8 cellular contexts compared by ENCODE assay signal in the genomic region with DNA sequence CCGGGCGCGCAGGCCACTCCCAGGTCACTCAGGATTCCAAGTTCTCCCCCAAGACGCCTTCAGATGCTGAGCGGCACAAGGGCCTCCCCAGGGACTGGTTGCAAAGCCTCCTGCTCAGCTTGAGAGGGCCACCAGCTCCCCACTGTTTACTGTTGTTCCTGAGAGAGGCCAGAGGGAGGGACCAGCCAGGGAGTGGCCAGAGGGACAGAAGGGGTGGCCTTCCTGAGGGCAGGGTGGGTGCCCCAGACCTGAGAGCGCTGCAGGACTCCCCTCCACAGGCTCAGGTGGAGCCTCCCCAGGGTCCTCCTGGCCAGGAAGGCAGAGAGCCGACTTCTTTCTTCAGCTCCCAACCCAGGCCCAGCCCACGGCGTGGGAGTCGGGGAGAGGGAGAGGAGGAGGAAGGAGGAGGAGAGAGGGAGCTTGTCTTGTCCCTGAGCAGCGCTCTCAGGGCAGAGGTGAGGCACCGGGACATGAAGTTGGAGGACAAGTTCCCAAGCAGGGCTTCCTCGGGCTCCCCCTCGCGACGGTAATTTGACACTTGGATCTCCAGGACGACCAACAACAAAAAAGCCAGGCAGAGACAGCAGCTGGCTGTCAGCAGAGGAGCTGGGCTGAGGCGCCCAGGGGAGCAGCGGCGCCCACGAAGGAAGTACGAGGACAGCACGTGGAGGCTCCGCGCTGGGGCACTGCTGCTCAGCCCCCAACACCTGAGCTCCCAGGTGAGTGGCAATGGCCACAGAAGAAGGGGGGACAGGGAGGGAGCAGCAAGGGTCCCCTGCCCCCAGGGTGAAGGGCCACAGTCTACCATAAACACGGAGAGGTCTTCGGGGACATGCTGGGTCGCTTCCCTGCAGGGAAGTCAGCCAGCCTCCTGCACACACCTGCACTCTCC. TPM values are rescaled to one million over a fixed set of nuclear protein-coding genes. Genes with fewer than 3 reads are reported as not detected.
DNase-seq lines count a peak whose midpoint lies in the region; ATAC-seq, FAIRE-seq and TF ChIP-seq lines count a peak whose summit lies in the region.

No MANE protein-coding gene starts in this region.

- H3K36me3 ChIP-seq in RWPE2 (ENCODE audit: low read depth) (peaks cover 21% of the 10 kb centered on the region; the same call in 1 of the 2 replicates), ovary (no peaks in the 10 kb centered on the region)

- H3K9me3 ChIP-seq in RWPE2 (ENCODE audit: severe bottlenecking): no peaks in the 10 kb centered on the region
- no peaks in the 10 kb centered on the region for H3K9me3 ChIP-seq in ovary

- peak; percentile 69 for DNase-seq in DMS79 (lab: John Stamatoyannopoulos, UW)
- peak; percentile 93 for DNase-seq in M059J (ENCODE audit: low read depth)
- no peak for DNase-seq in RWPE2 (ENCODE audit: low spot score)
- DNase-seq in activated naive CD8-positive, alpha-beta T cell treated with anti-CD3 and anti-CD28 coated beads, Interleukin-2, amount 50 U/mL, for 24 hours: peak; percentile 48
- peak; percentile 89 for DNase-seq in glutamatergic neuron
- DNase-seq in ovary: peak; percentile 88 to 94 (median 89)
- DNase-seq in urothelium cell line (ENCODE audit: low spot score): peak; percentile 97

- peaks cover 3% of the 10 kb centered on the region for H3K4me1 Mint-ChIP-seq in activated naive CD8-positive, alpha-beta T cell treated with anti-CD3 and anti-CD28 coated beads, Interleukin-2, amount 50 U/mL, for 24 hours
- H3K4me1 Mint-ChIP-seq in glutamatergic neuron (ENCODE audit: low read depth, unreplicated experiment): peaks cover 22% of the 10 kb centered on the region

- H3K36me3 Mint-ChIP-seq in activated naive CD8-positive, alpha-beta T cell treated with anti-CD3 and anti-CD28 coated beads, Interleukin-2, amount 50 U/mL, for 24 hours (ENCODE audit: low read depth): no peaks in the 10 kb centered on the region
- H3K36me3 Mint-ChIP-seq in glutamatergic neuron (ENCODE audit: unreplicated experiment): no peaks in the 10 kb centered on the region

- H3K4me3 ChIP-seq in RWPE2 (ENCODE audit: severe bottlenecking) (no peak overlapping the region), ovary (peak overlapping the region; percentile 1)

- intact Hi-C loops in ovary (cut with DNase I): loop anchor here in 3 of 4 donors (2.0 to 5.0 kb wide), 2 partner anchors 43 to 114 kb away; no protein-coding TSS in a partner anchor

- H3K27ac ChIP-seq in RWPE2 (ENCODE audit: poor library complexity, severe bottlenecking): peak overlapping the region; percentile 34
- peak overlapping the region; percentile 49 to 80 for H3K27ac ChIP-seq in ovary

- no peak for TF ChIP-seq EP300 in ovary (IDR thresholded peaks at IDR 0.05)

- H3K27ac Mint-ChIP-seq in activated naive CD8-positive, alpha-beta T cell treated with anti-CD3 and anti-CD28 coated beads, Interleukin-2, amount 50 U/mL, for 24 hours: no peak overlapping the region
- peak overlapping the region; percentile 89 for H3K27ac Mint-ChIP-seq in glutamatergic neuron (ENCODE audit: unreplicated experiment)

- H3K4me1 ChIP-seq in RWPE2 (ENCODE audit: insufficient read depth, poor library complexity, severe bottlenecking): peaks cover 3% of the 10 kb centered on the region
- H3K4me1 ChIP-seq in ovary (ENCODE audit: insufficient read depth): peaks cover 8% of the 10 kb centered on the region

- no peak for TF ChIP-seq POLR2A in ovary (IDR thresholded peaks at IDR 0.05)

- ATAC-seq in RWPE2 (ENCODE audit: low read depth) (peak; percentile 83), GM21390 (IDR thresholded peaks at IDR 0.05; ENCODE audit: unreplicated experiment) (no peak)
- ATAC-seq in activated naive CD8-positive, alpha-beta T cell treated with anti-CD3 and anti-CD28 coated beads, Interleukin-2, amount 50 U/mL, for 24 hours: peak; percentile 25

- no peak overlapping the region for H3K4me3 Mint-ChIP-seq in activated naive CD8-positive, alpha-beta T cell treated with anti-CD3 and anti-CD28 coated beads, Interleukin-2, amount 50 U/mL, for 24 hours
- H3K4me3 Mint-ChIP-seq in glutamatergic neuron (ENCODE audit: unreplicated experiment): peak overlapping the region; percentile 76

- peak; percentile 59 for TF ChIP-seq CTCF in RWPE2 (IDR thresholded peaks at IDR 0.05; ENCODE audit: poor library complexity, severe bottlenecking)
- TF ChIP-seq CTCF in glutamatergic neuron (IDR thresholded peaks at IDR 0.05; ENCODE audit: partially characterized antibody, unreplicated experiment): no peak
- peak; percentile 40 to 54 (median 41) for TF ChIP-seq CTCF in ovary (IDR thresholded peaks at IDR 0.05)

- H3K27me3 Mint-ChIP-seq in activated naive CD8-positive, alpha-beta T cell treated with anti-CD3 and anti-CD28 coated beads, Interleukin-2, amount 50 U/mL, for 24 hours: no peaks in the 10 kb centered on the region
- peaks cover 4% of the 10 kb centered on the region for H3K27me3 Mint-ChIP-seq in glutamatergic neuron (ENCODE audit: unreplicated experiment)

- FAIRE-seq in urothelium cell line (lab: Jason Lieb, UNC): peak; percentile 94

- no peaks in the 10 kb centered on the region for H3K9me3 Mint-ChIP-seq in activated naive CD8-positive, alpha-beta T cell treated with anti-CD3 and anti-CD28 coated beads, Interleukin-2, amount 50 U/mL, for 24 hours
- no peaks in the 10 kb centered on the region for H3K9me3 Mint-ChIP-seq in glutamatergic neuron (ENCODE audit: unreplicated experiment)

- 5 to 6% (median 5%) methylated on average over 28 of the region's 28 CpGs for whole genome bisulfite sequencing in ovary, 3 donors

- no peaks in the 10 kb centered on the region for H3K27me3 ChIP-seq in RWPE2 (ENCODE audit: insufficient read depth, poor library complexity, severe bottlenecking)
- H3K27me3 ChIP-seq in ovary: no peaks in the 10 kb centered on the region

RNA-seq across cellular contexts. Expression of a gene that starts 0.5 kb away (rescaled TPM):
- not detected in 2 replicates for total RNA-seq in M059J (2014; rRNA removed; shearing (Covaris generic))
- total RNA-seq in glutamatergic neuron (ENCODE audit: unreplicated experiment): 0.20 TPM
- total RNA-seq in ovary: 1 to 10 TPM in 5 of 7 donors, under 1 TPM in 2; 0.51 to 7.9 (median 1.7) TPM
- polyA plus RNA-seq in ovary: under 1 TPM; 0.52 to 0.64 TPM

RNA-seq across cellular contexts. Expression of a gene that starts 33.2 kb away (rescaled TPM):
- total RNA-seq in M059J (2014; rRNA removed; shearing (Covaris generic)): 8.9 and 13.1 TPM in 2 replicates
- total RNA-seq in glutamatergic neuron (ENCODE audit: unreplicated experiment) (49.8 TPM), ovary (10 to 100 TPM; 13.8 to 32.8 (median 24.8) TPM)
- polyA plus RNA-seq in ovary: 10 to 100 TPM; 15.7 to 19.4 TPM

RNA-seq across cellular contexts. Expression of a gene that starts 33.4 kb away (rescaled TPM):
- total RNA-seq in M059J (2014; rRNA removed; shearing (Covaris generic)): 54.7 and 79.3 TPM in 2 replicates
- total RNA-seq in glutamatergic neuron (ENCODE audit: unreplicated experiment): 115 TPM
- 10 to 100 TPM; 54.8 to 85.0 (median 74.7) TPM for total RNA-seq in ovary
- polyA plus RNA-seq in ovary: 10 to 100 TPM; 83.2 to 89.1 TPM

RNA-seq across cellular contexts. Expression of a gene that starts 46.1 kb away (rescaled TPM):
- total RNA-seq in M059J (2014; rRNA removed; shearing (Covaris generic)): 0.20 and 1.5 TPM in 2 replicates
- total RNA-seq in glutamatergic neuron (ENCODE audit: unreplicated experiment) (82.6 TPM), ovary (100 to 1,000 TPM; 152 to 383 (median 239) TPM)
- 100 to 1,000 TPM in 1 of 2 donors, 10 to 100 TPM in 1; 31.0 to 161 TPM for polyA plus RNA-seq in ovary
